Comparison of ENCODE assay signal across 16 cellular contexts in genomic region chr18:24246143-24246542, GRCh38.
DNase-seq lines count a peak whose midpoint lies in the region; ATAC-seq, FAIRE-seq and TF ChIP-seq lines count a peak whose summit lies in the region.
"Had no signal": no experiment of that assay in that cellular context is flagged by ENCODE, and none has a peak within 500 bp of the region (broad histone marks: within the 10 kb centered on the region; RNA-seq: fewer than 3 reads in every experiment).

No MANE protein-coding gene starts in this region.

- peaks cover 0 to 3% (median 0%) of the 10 kb centered on the region in 3 donors for H3K36me3 Mint-ChIP-seq in CD8-positive, alpha-beta memory T cell

- no peak for TF ChIP-seq EP300 in transverse colon (IDR thresholded peaks at IDR 0.05; ENCODE audit: low read depth)

- CTCF ChIA-PET in CD8-positive, alpha-beta memory T cell (lab: Charles Lee) = no interaction called here

- H3K9me3 ChIP-seq in CD8-positive, alpha-beta memory T cell (ENCODE audit: low read length) = no peaks in the 10 kb centered on the region
- H3K9me3 ChIP-seq in transverse colon = no peaks in the 10 kb centered on the region
- H3K9me3 ChIP-seq: uterus had no signal

- in situ Hi-C loops in transverse colon (cut with MboI; ENCODE audit: low pct_ligation_motif_present in 1 of 4, low pct_unique_long_range_greater_than_20kb in 1 of 4, low sequenced_read_pairs in 3 of 4) = loop anchor here in 1 of 4 donors (25.0 kb wide), 1 partner anchor 91 kb away; no protein-coding TSS in a partner anchor

- POLR2A ChIA-PET in CD8-positive, alpha-beta memory T cell (lab: Charles Lee) = no interaction called here

- no peaks in the 10 kb centered on the region for H3K27me3 ChIP-seq in CD8-positive, alpha-beta memory T cell (ENCODE audit: insufficient read depth, low read length, poor library complexity, severe bottlenecking)
- H3K27me3 ChIP-seq in transverse colon = no peaks in the 10 kb centered on the region
- H3K27me3 ChIP-seq: uterus had no signal

- no peaks in the 10 kb centered on the region for H3K4me1 ChIP-seq in CD8-positive, alpha-beta memory T cell (ENCODE audit: insufficient read depth, low read length)
- H3K4me1 ChIP-seq in transverse colon = no peaks in the 10 kb centered on the region
- H3K4me1 ChIP-seq: uterus had no signal

- H3K9me3 Mint-ChIP-seq in CD8-positive, alpha-beta memory T cell = peaks cover 0 to 1% (median 0%) of the 10 kb centered on the region in 5 donors

- no peaks in the 10 kb centered on the region for H3K36me3 ChIP-seq in CD8-positive, alpha-beta memory T cell (ENCODE audit: insufficient read depth, low read length)
- H3K36me3 ChIP-seq in transverse colon = no peaks in the 10 kb centered on the region
- H3K36me3 ChIP-seq: uterus had no signal

- no peak overlapping the region for H3K27ac ChIP-seq in CD8-positive, alpha-beta memory T cell (ENCODE audit: low read depth, low read length)
- no peak overlapping the region for H3K27ac ChIP-seq in transverse colon
- H3K27ac ChIP-seq: uterus had no signal

- no peak overlapping the region for H3K27ac Mint-ChIP-seq in CD8-positive, alpha-beta memory T cell
- H3K27ac Mint-ChIP-seq: naive B cell had no signal

- no peaks in the 10 kb centered on the region for H3K4me1 Mint-ChIP-seq in CD8-positive, alpha-beta memory T cell
- H3K4me1 Mint-ChIP-seq: naive B cell had no signal

- 77 to 93% methylated on average over 3 of the region's 3 CpGs for WGBS in transverse colon (ENCODE audit: low coverage in 1 of 2), 2 donors

- H3K4me3 Mint-ChIP-seq in CD8-positive, alpha-beta memory T cell = no peak overlapping the region
- H3K4me3 Mint-ChIP-seq: naive B cell had no signal

- no peak overlapping the region for H3K4me3 ChIP-seq in CD8-positive, alpha-beta memory T cell (ENCODE audit: low read length)
- H3K4me3 ChIP-seq in transverse colon = no peak overlapping the region
- H3K4me3 ChIP-seq: uterus had no signal

- peaks cover 3 to 20% of the 10 kb centered on the region in 2 donors for H3K27me3 Mint-ChIP-seq in CD8-positive, alpha-beta memory T cell
- H3K27me3 Mint-ChIP-seq: naive B cell had no signal

- peak; percentile 14 for DNase-seq in GM12891 (ENCODE audit: insufficient read length, low spot score)
- no peak for DNase-seq in CD8-positive, alpha-beta memory T cell
- DNase-seq in NCI-H82 treated with DMSO at 0.1 percent for 48 hours (lab: John Stamatoyannopoulos, UW; ENCODE audit: unreplicated experiment) = no peak
- no peak for DNase-seq in transverse colon
- DNase-seq: DND-41, naive B cell, NCI-H1048, NCI-H526, SHP77, uterus had no signal

- no peak for TF ChIP-seq POLR2A in GM12891 (IDR thresholded peaks at IDR 0.05; ENCODE audit: low read depth, low read length)
- no peak for TF ChIP-seq POLR2A in transverse colon (IDR thresholded peaks at IDR 0.05)

- TF ChIP-seq CTCF in transverse colon (IDR thresholded peaks at IDR 0.05) = no peak

- ATAC-seq in GM19035 (IDR thresholded peaks at IDR 0.05; ENCODE audit: unreplicated experiment) (peak; percentile 96), HG02571 (IDR thresholded peaks at IDR 0.05; ENCODE audit: unreplicated experiment) (peak; percentile 58), HG03432 (IDR thresholded peaks at IDR 0.05; ENCODE audit: unreplicated experiment) (peak; percentile 95), HG03139 (IDR thresholded peaks at IDR 0.05; ENCODE audit: unreplicated experiment) (no peak)

- intact Hi-C loops in transverse colon (cut with DNase I; ENCODE audit: low total_unique reads) = no loop called here

- FAIRE-seq in GM12891 (lab: Jason Lieb, UNC) = peak; percentile 69
- FAIRE-seq: astrocyte, GM19239 had no signal

TF ChIP-seq in GM12891, 5 proteins besides CTCF, POLR2A, EP300 and RAD21:
- TF ChIP-seq PAX5 (IDR thresholded peaks at IDR 0.05; ENCODE audit: insufficient read depth, low read length, severe bottlenecking) (no peak), TAF1 (IDR thresholded peaks at IDR 0.05; ENCODE audit: low read depth, low read length) (no peak), POU2F2 (IDR thresholded peaks at IDR 0.05; ENCODE audit: low read depth, low read length) (peak; percentile 49; the same call in 1 of the 2 replicates), SPI1 (IDR thresholded peaks at IDR 0.05; ENCODE audit: low read depth, low read length) (0 out of 2 replicates have a peak, but pooled peaks have one; percentile 9), POLR2AphosphoS5 (IDR thresholded peaks at IDR 0.05; ENCODE audit: low read depth, low read length) (no peak)
